Comparison of ENCODE assay signal across 8 cellular contexts in genomic region chr9:133451865-133452264, GRCh38. TPM values are rescaled to one million over a fixed set of nuclear protein-coding genes. Genes with fewer than 3 reads are reported as not detected.
DNase-seq lines count a peak whose midpoint lies in the region; ATAC-seq and TF ChIP-seq lines count a peak whose summit lies in the region.
"Not testable (repeated sequence)": the region's sequence is repeated elsewhere in the genome, so short reads cannot be mapped to it uniquely, and the experiment has no call there.
"Had no signal": no experiment of that assay in that cellular context is flagged by ENCODE, and none has a peak within 500 bp of the region (broad histone marks: within the 10 kb centered on the region; RNA-seq: fewer than 3 reads in every experiment).

No MANE protein-coding gene starts in this region.

- H3K9ac ChIP-seq in endodermal cell (ENCODE audit: extremely low read depth, low read length, poor library complexity, severe bottlenecking) = not testable (repeated sequence)

- not testable (repeated sequence) for H3K36me3 Mint-ChIP-seq in IgD-negative memory B cell; activated B cell treated with CpG ODN at 0.5 μM for 24 hours (ENCODE audit: low read depth); endodermal cell (ENCODE audit: low read depth); naive B cell

- peak; percentile 53 for DNase-seq in NCI-H2171 treated with DMSO at 0.1 percent for 48 hours (lab: John Stamatoyannopoulos, UW)
- peak; percentile 49 for DNase-seq in RPMI8226
- not testable (repeated sequence) for DNase-seq in activated B cell treated with CpG ODN at 0.5 μM for 24 hours, endodermal cell
- DNase-seq in naive B cell = peak; percentile 25

- TF ChIP-seq CTCF in activated B cell treated with CpG ODN at 0.5 μM for 24 hours (IDR thresholded peaks at IDR 0.05) = not testable (repeated sequence)
- peak; percentile 16 for TF ChIP-seq CTCF in endodermal cell (conservative IDR thresholded peaks at IDR 0.05)

- 93 to 94% methylated on average over 2 to 5 of the region's 5 CpGs for WGBS in endodermal cell (ENCODE audit: insufficient coverage in 1 of 2, insufficient read length in 1 of 2), 2 experiments

- intact Hi-C loops in activated B cell treated with CpG ODN at 0.5 μM for 24 hours (cut with micrococcal nuclease) = not testable (repeated sequence)

- H3K27me3 Mint-ChIP-seq in IgD-negative memory B cell; activated B cell treated with CpG ODN at 0.5 μM for 24 hours; endodermal cell (ENCODE audit: insufficient read depth); naive B cell: not testable (repeated sequence)

- not testable (repeated sequence) for H3K9me3 Mint-ChIP-seq in IgD-negative memory B cell, activated B cell treated with CpG ODN at 0.5 μM for 24 hours, endodermal cell, naive B cell

- not testable (repeated sequence) for H3K4me1 ChIP-seq in endodermal cell (ENCODE audit: control insufficient read depth, insufficient read depth, low read length)

- H3K27ac ChIP-seq in endodermal cell (ENCODE audit: low read depth, low read length) = not testable (repeated sequence)

- CTCF ChIA-PET in activated B cell treated with CpG ODN at 0.5 μM for 24 hours (lab: Charles Lee) = not testable (repeated sequence)

- ATAC-seq in activated B cell treated with CpG ODN at 0.5 μM for 24 hours (ENCODE audit: low read depth) (peak; percentile 18), naive B cell (ENCODE audit: low read depth in 2 of 2) (peak; percentile 80 to 86)

- H3K27me3 ChIP-seq in endodermal cell (ENCODE audit: control insufficient read depth, insufficient read depth, low read length, poor library complexity, severe bottlenecking) = not testable (repeated sequence)

- H3K36me3 ChIP-seq in endodermal cell (ENCODE audit: control insufficient read depth, insufficient read depth, low read length) = not testable (repeated sequence)

- peak overlapping the region in 2 of 3 donors; percentile 39 to 60 for H3K27ac Mint-ChIP-seq in IgD-negative memory B cell
- H3K27ac Mint-ChIP-seq in activated B cell treated with CpG ODN at 0.5 μM for 24 hours, endodermal cell, naive B cell: not testable (repeated sequence)

- H3K4me3 Mint-ChIP-seq in IgD-negative memory B cell = peak overlapping the region in 1 of 4 donors; percentile 55
- not testable (repeated sequence) for H3K4me3 Mint-ChIP-seq in activated B cell treated with CpG ODN at 0.5 μM for 24 hours, endodermal cell, naive B cell

- H3K9me3 ChIP-seq in endodermal cell (ENCODE audit: control insufficient read depth, low read length) = not testable (repeated sequence)

- not testable (repeated sequence) for H3K4me1 Mint-ChIP-seq in IgD-negative memory B cell, activated B cell treated with CpG ODN at 0.5 μM for 24 hours, endodermal cell, naive B cell

- POLR2A ChIA-PET in activated B cell treated with CpG ODN at 0.5 μM for 24 hours (lab: Charles Lee) = interaction anchor here (1.0 kb wide), 1 partner anchor 11 kb away, joined by 4 read pairs; no protein-coding TSS in a partner anchor

- H3K4me3 ChIP-seq in endodermal cell (ENCODE audit: low read length) = not testable (repeated sequence)

RNA-seq across cellular contexts. Expression of gene CACFD1, which starts 7.9 kb away (rescaled TPM):
- 15.9 TPM for polyA plus RNA-seq in IgD-negative memory B cell
- 13.8 and 15.0 TPM in 2 replicates for total RNA-seq in activated B cell treated with CpG ODN at 0.5 μM for 24 hours
- 10 to 100 TPM; 30.6 to 35.0 TPM for total RNA-seq in endodermal cell
- polyA plus RNA-seq in endodermal cell (2013, experiment 1 of 2) = 26.8 TPM
- polyA plus RNA-seq in endodermal cell (2013, experiment 2 of 2) = 26.0 TPM
- polyA plus RNA-seq in naive B cell (ENCODE audit: low read depth in 6 of 6) = 10 to 100 TPM; 14.7 to 23.5 (median 18.7) TPM

RNA-seq across cellular contexts. Expression of gene SLC2A6, which starts 27.0 kb away (rescaled TPM):
- polyA plus RNA-seq in IgD-negative memory B cell (65.2 TPM), naive B cell (ENCODE audit: low read depth in 6 of 6) (10 to 100 TPM; 25.6 to 49.3 (median 31.0) TPM)
- total RNA-seq in activated B cell treated with CpG ODN at 0.5 μM for 24 hours (32.9 and 37.4 TPM in 2 replicates), endodermal cell (10 to 100 TPM; 11.6 to 17.7 TPM)
- polyA plus RNA-seq in endodermal cell (2013, experiment 1 of 2) = 10.7 TPM
- polyA plus RNA-seq in endodermal cell (2013, experiment 2 of 2) = 10.5 TPM

RNA-seq across cellular contexts. Expression of gene ADAMTS13, which starts 29.7 kb away (rescaled TPM):
- polyA plus RNA-seq in IgD-negative memory B cell (0.35 TPM), naive B cell (ENCODE audit: low read depth in 6 of 6) (under 1 TPM in 2 of 6 donors, not detected in 4; 0.23 to 0.25 TPM)
- total RNA-seq in activated B cell treated with CpG ODN at 0.5 μM for 24 hours (1.9 TPM in 2 replicates), endodermal cell (10 to 100 TPM; 13.5 to 21.7 TPM)
- 9.7 TPM for polyA plus RNA-seq in endodermal cell (2013, experiment 1 of 2)
- polyA plus RNA-seq in endodermal cell (2013, experiment 2 of 2) = 7.6 TPM
- polyA plus RNA-seq: CD14-positive monocyte; CD4-positive, alpha-beta memory T cell had no signal

RNA-seq across cellular contexts. Expression of gene REXO4, which starts 34.1 kb away (rescaled TPM):
- polyA plus RNA-seq in IgD-negative memory B cell = 31.6 TPM
- 31.6 and 33.3 TPM in 2 replicates for total RNA-seq in activated B cell treated with CpG ODN at 0.5 μM for 24 hours
- total RNA-seq in endodermal cell = 10 to 100 TPM; 30.2 to 36.5 TPM
- polyA plus RNA-seq in endodermal cell (2013, experiment 1 of 2) = 23.1 TPM
- 20.9 TPM for polyA plus RNA-seq in endodermal cell (2013, experiment 2 of 2)
- 10 to 100 TPM in 5 of 6 donors, 1 to 10 TPM in 1; 4.3 to 27.7 (median 15.1) TPM for polyA plus RNA-seq in naive B cell (ENCODE audit: low read depth in 6 of 6)
